In genomic region chr9:116187570-116188170, GRCh38 we compare ENCODE assay signal across 33 cellular contexts. TPM values are rescaled to one million over a fixed set of nuclear protein-coding genes. Genes with fewer than 3 reads are reported as not detected.
"Had no signal": no experiment of that assay in that cellular context is flagged by ENCODE, and none has a peak within 500 bp of the region (broad histone marks: within the 10 kb centered on the region; RNA-seq: fewer than 3 reads in every experiment).

No MANE protein-coding gene starts in this region.

- H3K27me3 ChIP-seq: adrenal gland, body of pancreas, cardiac muscle cell, colonic mucosa had no signal

- H3K4me1 ChIP-seq: adrenal gland, body of pancreas, colonic mucosa had no signal

- H3K4me3 ChIP-seq: adrenal gland, body of pancreas, cardiac muscle cell, colonic mucosa had no signal

- H3K36me3 ChIP-seq: adrenal gland, cardiac muscle cell, colonic mucosa had no signal

- H3K9me3 ChIP-seq: adrenal gland, body of pancreas, colonic mucosa had no signal

- ATAC-seq: activated CD4-positive, alpha-beta T cell treated with anti-CD3 and anti-CD28 coated beads for 36 hours; activated CD8-positive, alpha-beta memory T cell treated with anti-CD3 and anti-CD28 coated beads, Interleukin-2, amount 10 ng/mL, durations not matched to agents 7 days and 5 days; activated CD8-positive, alpha-beta T cell treated with anti-CD3 and anti-CD28 coated beads, Interleukin-2, amount 10 ng/mL, durations not matched to agents 7 days and 5 days; activated naive CD8-positive, alpha-beta T cell treated with anti-CD3 and anti-CD28 coated beads, Interleukin-2, amount 50 U/mL, for 24 hours; body of pancreas; esophagus mucosa had no signal

- DNase-seq: activated CD4-positive, alpha-beta memory T cell treated with anti-CD3 and anti-CD28 coated beads for 36 hours; activated CD4-positive, alpha-beta T cell treated with anti-CD3 and anti-CD28 coated beads for 36 hours; activated CD4-positive, alpha-beta T cell treated with anti-CD3 and anti-CD28 coated beads, Interleukin-2, amount 10 ng/mL, durations not matched to agents 24 days and 14 days; activated CD4-positive, CD25-positive, alpha-beta regulatory T cell; activated CD4-positive, CD25-positive, alpha-beta regulatory T cell treated with anti-CD3 and anti-CD28 coated beads, Interleukin-2, amount 50 U/mL, for 72 hours; activated CD8-positive, alpha-beta memory T cell treated with anti-CD3 and anti-CD28 coated beads, Interleukin-2, amount 10 ng/mL, durations not matched to agents 7 days and 5 days; activated CD8-positive, alpha-beta memory T cell treated with anti-CD3 and anti-CD28 coated beads, Interleukin-2, amount 50 U/mL, for 4 hours; activated CD8-positive, alpha-beta T cell treated with anti-CD3 and anti-CD28 coated beads, Interleukin-2, amount 10 ng/mL, durations not matched to agents 7 days and 5 days; activated effector memory CD4-positive, alpha-beta T cell treated with anti-CD3 and anti-CD28 coated beads, Interleukin-2, amount 50 U/mL, for 16 hours; activated naive CD4-positive, alpha-beta T cell treated with anti-CD3 and anti-CD28 coated beads for 36 hours; activated naive CD8-positive, alpha-beta T cell treated with anti-CD3 and anti-CD28 coated beads for 36 hours; activated naive CD8-positive, alpha-beta T cell treated with anti-CD3 and anti-CD28 coated beads, Interleukin-2, amount 50 U/mL, for 24 hours; activated T-cell treated with anti-CD3 and anti-CD28 coated beads, Interleukin-2, amount 50 U/mL, for 1 hour; activated T-cell treated with anti-CD3 and anti-CD28 coated beads, Interleukin-2, amount 50 U/mL, for 48 hours; adrenal gland; amygdala; aorta; body of pancreas; central memory CD4-positive, alpha-beta T cell; cerebellar nuclear complex; colonic mucosa; effector memory CD4-positive, alpha-beta T cell; endodermal cell; foreskin fibroblast; head of caudate nucleus; T-helper 2 cell had no signal

- H3K27ac ChIP-seq: adrenal gland, body of pancreas, cardiac muscle cell, colonic mucosa had no signal

- FAIRE-seq: frontal cortex had no signal

RNA-seq across cellular contexts. Expression of gene PAPPA, which starts 34.1 kb away (rescaled TPM):
- total RNA-seq: activated CD4-positive, alpha-beta memory T cell treated with anti-CD3 and anti-CD28 coated beads for 36 hours; activated CD4-positive, alpha-beta T cell treated with anti-CD3 and anti-CD28 coated beads for 36 hours; activated CD4-positive, alpha-beta T cell treated with anti-CD3 and anti-CD28 coated beads, Interleukin-2, amount 10 ng/mL, durations not matched to agents 24 days and 14 days; activated CD8-positive, alpha-beta memory T cell treated with anti-CD3 and anti-CD28 coated beads for 36 hours; activated CD8-positive, alpha-beta memory T cell treated with anti-CD3 and anti-CD28 coated beads, Interleukin-2, amount 10 ng/mL, durations not matched to agents 7 days and 5 days; activated CD8-positive, alpha-beta T cell treated with anti-CD3 and anti-CD28 coated beads, Interleukin-2, amount 10 ng/mL, durations not matched to agents 7 days and 5 days; activated naive CD4-positive, alpha-beta T cell treated with anti-CD3 and anti-CD28 coated beads for 36 hours; activated naive CD8-positive, alpha-beta T cell treated with anti-CD3 and anti-CD28 coated beads for 36 hours; activated T-helper 1 cell treated with anti-CD3 and anti-CD28 coated beads, Interleukin-12 subunit alpha, Interleukin-12 subunit beta, Interleukin-2, Interleukin-4 antibody, amounts not matched to agents 30 ng/mL and 10 ng/mL and 1 ng/mL, durations not matched to agents 14 hours and 24 hours and 36 hours; activated T-helper 2 cell treated with anti-CD3 and anti-CD28 coated beads, Interferon-gamma antibody, Interleukin-2, Interleukin-4, amounts not matched to agents 10 μg/mL and 5 μg/mL and 100 μg/mL, durations not matched to agents 14 hours and 24 hours and 36 hours; T-helper 1 cell treated with Interleukin-12 subunit alpha and Interleukin-12 subunit beta and Interleukin-4 antibody, amounts not matched to agents 30 ng/mL and 1 ng/mL, for 36 hours had no signal
